ENCODE assay signal across 4 cellular contexts in genomic region chrX:71593210-71593609, GRCh38. TPM values are rescaled to one million over a fixed set of nuclear protein-coding genes. Genes with fewer than 3 reads are reported as not detected.
"Had no signal": no experiment of that assay in that cellular context is flagged by ENCODE, and none has a peak within 500 bp of the region (broad histone marks: within the 10 kb centered on the region; RNA-seq: fewer than 3 reads in every experiment).

No MANE protein-coding gene starts in this region.

RNA-seq across cellular contexts. Expression of gene CXCR3, which starts 25.1 kb away (rescaled TPM):
- total RNA-seq: GM23248, H1, H9 had no signal
- polyA plus RNA-seq: GM23248, H1, HepG2 had no signal
